In the genomic region with DNA sequence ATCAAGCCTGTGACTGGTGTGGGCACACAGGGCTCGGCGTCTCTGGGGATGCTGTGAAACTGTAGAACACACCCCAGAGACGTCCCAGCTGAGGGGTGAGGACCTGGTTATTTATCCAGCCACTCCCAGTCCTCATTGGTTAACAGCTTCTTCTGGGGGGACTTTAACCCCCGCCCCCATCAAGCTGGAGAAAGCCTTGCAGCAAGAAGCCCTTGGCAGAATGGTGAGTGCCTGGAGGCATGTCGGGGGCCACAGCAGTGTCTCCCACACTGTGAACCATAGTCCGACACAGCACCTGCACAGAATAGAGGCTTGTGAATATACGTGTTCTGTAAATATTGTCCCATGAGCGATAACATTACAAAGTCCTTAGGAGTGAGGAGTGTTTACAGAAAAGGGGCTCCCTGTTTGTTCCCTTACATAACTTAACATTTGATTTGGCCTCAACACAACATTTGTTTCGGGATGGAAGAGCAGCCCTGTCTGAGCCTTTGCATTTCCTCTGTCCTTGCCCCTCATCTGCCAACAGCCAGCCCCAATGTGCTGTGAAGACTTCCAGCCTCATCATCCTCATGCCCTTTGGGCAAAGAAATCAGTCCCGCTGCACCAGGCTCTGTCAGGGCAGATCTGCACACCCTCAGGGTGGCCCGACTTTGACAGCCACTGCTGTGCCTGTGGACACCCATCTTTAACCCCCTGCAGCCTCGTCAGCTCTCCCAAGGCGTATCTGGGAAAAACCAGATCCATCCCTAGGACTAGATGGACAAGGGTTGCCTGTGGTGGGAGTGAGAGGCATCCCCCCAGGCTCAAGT, we compare ENCODE assay signal across 1 cellular context.
TF ChIP-seq lines count a peak whose summit lies in the region.

No MANE protein-coding gene starts in this region.

TF ChIP-seq in liver, 16 proteins besides CTCF, POLR2A, EP300 and RAD21 (continued from another document):
- TF ChIP-seq, protein P1, sequence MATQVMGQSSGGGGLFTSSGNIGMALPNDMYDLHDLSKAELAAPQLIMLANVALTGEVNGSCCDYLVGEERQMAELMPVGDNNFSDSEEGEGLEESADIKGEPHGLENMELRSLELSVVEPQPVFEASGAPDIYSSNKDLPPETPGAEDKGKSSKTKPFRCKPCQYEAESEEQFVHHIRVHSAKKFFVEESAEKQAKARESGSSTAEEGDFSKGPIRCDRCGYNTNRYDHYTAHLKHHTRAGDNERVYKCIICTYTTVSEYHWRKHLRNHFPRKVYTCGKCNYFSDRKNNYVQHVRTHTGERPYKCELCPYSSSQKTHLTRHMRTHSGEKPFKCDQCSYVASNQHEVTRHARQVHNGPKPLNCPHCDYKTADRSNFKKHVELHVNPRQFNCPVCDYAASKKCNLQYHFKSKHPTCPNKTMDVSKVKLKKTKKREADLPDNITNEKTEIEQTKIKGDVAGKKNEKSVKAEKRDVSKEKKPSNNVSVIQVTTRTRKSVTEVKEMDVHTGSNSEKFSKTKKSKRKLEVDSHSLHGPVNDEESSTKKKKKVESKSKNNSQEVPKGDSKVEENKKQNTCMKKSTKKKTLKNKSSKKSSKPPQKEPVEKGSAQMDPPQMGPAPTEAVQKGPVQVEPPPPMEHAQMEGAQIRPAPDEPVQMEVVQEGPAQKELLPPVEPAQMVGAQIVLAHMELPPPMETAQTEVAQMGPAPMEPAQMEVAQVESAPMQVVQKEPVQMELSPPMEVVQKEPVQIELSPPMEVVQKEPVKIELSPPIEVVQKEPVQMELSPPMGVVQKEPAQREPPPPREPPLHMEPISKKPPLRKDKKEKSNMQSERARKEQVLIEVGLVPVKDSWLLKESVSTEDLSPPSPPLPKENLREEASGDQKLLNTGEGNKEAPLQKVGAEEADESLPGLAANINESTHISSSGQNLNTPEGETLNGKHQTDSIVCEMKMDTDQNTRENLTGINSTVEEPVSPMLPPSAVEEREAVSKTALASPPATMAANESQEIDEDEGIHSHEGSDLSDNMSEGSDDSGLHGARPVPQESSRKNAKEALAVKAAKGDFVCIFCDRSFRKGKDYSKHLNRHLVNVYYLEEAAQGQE (IDR thresholded peaks at IDR 0.05) = no peak
- TF ChIP-seq, protein P2, sequence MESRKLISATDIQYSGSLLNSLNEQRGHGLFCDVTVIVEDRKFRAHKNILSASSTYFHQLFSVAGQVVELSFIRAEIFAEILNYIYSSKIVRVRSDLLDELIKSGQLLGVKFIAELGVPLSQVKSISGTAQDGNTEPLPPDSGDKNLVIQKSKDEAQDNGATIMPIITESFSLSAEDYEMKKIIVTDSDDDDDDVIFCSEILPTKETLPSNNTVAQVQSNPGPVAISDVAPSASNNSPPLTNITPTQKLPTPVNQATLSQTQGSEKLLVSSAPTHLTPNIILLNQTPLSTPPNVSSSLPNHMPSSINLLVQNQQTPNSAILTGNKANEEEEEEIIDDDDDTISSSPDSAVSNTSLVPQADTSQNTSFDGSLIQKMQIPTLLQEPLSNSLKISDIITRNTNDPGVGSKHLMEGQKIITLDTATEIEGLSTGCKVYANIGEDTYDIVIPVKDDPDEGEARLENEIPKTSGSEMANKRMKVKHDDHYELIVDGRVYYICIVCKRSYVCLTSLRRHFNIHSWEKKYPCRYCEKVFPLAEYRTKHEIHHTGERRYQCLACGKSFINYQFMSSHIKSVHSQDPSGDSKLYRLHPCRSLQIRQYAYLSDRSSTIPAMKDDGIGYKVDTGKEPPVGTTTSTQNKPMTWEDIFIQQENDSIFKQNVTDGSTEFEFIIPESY (IDR thresholded peaks at IDR 0.05) = no peak
- TF ChIP-seq EGR1 (IDR thresholded peaks at IDR 0.05; ENCODE audit: low read depth in 2 of 2) (peak in 1 of 2 donors; percentile 74), HNF4A (conservative IDR thresholded peaks at IDR 0.05) (peak; percentile 73 to 87), YY1 (IDR thresholded peaks at IDR 0.05) (peak; percentile 44), FOXA2 (IDR thresholded peaks at IDR 0.05) (peak; percentile 90)
- TF ChIP-seq, protein P3, sequence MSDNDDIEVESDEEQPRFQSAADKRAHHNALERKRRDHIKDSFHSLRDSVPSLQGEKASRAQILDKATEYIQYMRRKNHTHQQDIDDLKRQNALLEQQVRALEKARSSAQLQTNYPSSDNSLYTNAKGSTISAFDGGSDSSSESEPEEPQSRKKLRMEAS (IDR thresholded peaks at IDR 0.05) = peak; percentile 54
TF ChIP-seq in liver: peak in this region for 9.
